ENCODE assay signal across 1 cellular context in genomic region chr1:9009438-9010366, GRCh38.
TF ChIP-seq lines count a peak whose summit lies in the region.

No MANE protein-coding gene starts in this region.

TF ChIP-seq in WTC11, 78 proteins besides CTCF, POLR2A, EP300 and RAD21 (continued from another document and continues in another):
- no peak for TF ChIP-seq PRDM15 (CRISPR knock-in tag; IDR thresholded peaks at IDR 0.05)
- no peak for TF ChIP-seq ATF1 (CRISPR knock-in tag; IDR thresholded peaks at IDR 0.05)
- TF ChIP-seq EMX1 (CRISPR knock-in tag; IDR thresholded peaks at IDR 0.05) = peak; percentile 97
- no peak for TF ChIP-seq RELA (CRISPR knock-in tag; IDR thresholded peaks at IDR 0.05; ENCODE audit: borderline replicate concordance)
- TF ChIP-seq PRRX2 (CRISPR knock-in tag; IDR thresholded peaks at IDR 0.05) = peak; percentile 98
- 0 out of 2 replicates have a peak, but pooled peaks have one; percentile 44 for TF ChIP-seq FOXP1 (CRISPR knock-in tag; IDR thresholded peaks at IDR 0.05; ENCODE audit: borderline replicate concordance)
- TF ChIP-seq ZNF423 (CRISPR knock-in tag; IDR thresholded peaks at IDR 0.05) = peak; percentile 55
- no peak for TF ChIP-seq ZSCAN18 (CRISPR knock-in tag; IDR thresholded peaks at IDR 0.05)
- TF ChIP-seq ZNF425 (CRISPR knock-in tag; conservative IDR thresholded peaks at IDR 0.05) = peak; percentile 84
- TF ChIP-seq NR3C1 (CRISPR knock-in tag; conservative IDR thresholded peaks at IDR 0.05; ENCODE audit: low read depth) = no peak
- TF ChIP-seq FOXP4 (CRISPR knock-in tag; IDR thresholded peaks at IDR 0.05) = no peak
- TF ChIP-seq ZNF671 (CRISPR knock-in tag; IDR thresholded peaks at IDR 0.05) = peak; percentile 96
- 0 out of 2 replicates have a peak, but pooled peaks have one; percentile 20 for TF ChIP-seq SMAD4 (CRISPR knock-in tag; IDR thresholded peaks at IDR 0.05)
- no peak for TF ChIP-seq E2F1 (CRISPR knock-in tag; IDR thresholded peaks at IDR 0.05)
- 0 out of 2 replicates have a peak, but pooled peaks have one; percentile 24 for TF ChIP-seq NR2C2 (CRISPR knock-in tag; IDR thresholded peaks at IDR 0.05)
- no peak for TF ChIP-seq JAZF1 (CRISPR knock-in tag; IDR thresholded peaks at IDR 0.05)
- no peak for TF ChIP-seq ZNF281 (CRISPR knock-in tag; IDR thresholded peaks at IDR 0.05)
- TF ChIP-seq ERG (CRISPR knock-in tag; IDR thresholded peaks at IDR 0.05) = peak; percentile 95
- no peak for TF ChIP-seq GRHL2 (CRISPR knock-in tag; IDR thresholded peaks at IDR 0.05; ENCODE audit: insufficient replicate concordance, severe bottlenecking)
- TF ChIP-seq ZNF416 (CRISPR knock-in tag; IDR thresholded peaks at IDR 0.05) = peak; percentile 95
- no peak for TF ChIP-seq ZBTB21 (CRISPR knock-in tag; IDR thresholded peaks at IDR 0.05; ENCODE audit: borderline replicate concordance)
- TF ChIP-seq NFATC4 (CRISPR knock-in tag; IDR thresholded peaks at IDR 0.05) = peak; percentile 96
- no peak for TF ChIP-seq PREB (CRISPR knock-in tag; IDR thresholded peaks at IDR 0.05; ENCODE audit: borderline replicate concordance)
- TF ChIP-seq CREM (CRISPR knock-in tag; IDR thresholded peaks at IDR 0.05) = 0 out of 2 replicates have a peak, but pooled peaks have one; percentile 30
- no peak for TF ChIP-seq TP53 (CRISPR knock-in tag; IDR thresholded peaks at IDR 0.05)
- no peak for TF ChIP-seq ARID4B (CRISPR knock-in tag; IDR thresholded peaks at IDR 0.05; ENCODE audit: borderline replicate concordance)
- TF ChIP-seq CBFB (CRISPR knock-in tag; IDR thresholded peaks at IDR 0.05; ENCODE audit: low read depth) = no peak
- no peak for TF ChIP-seq USF1 (CRISPR knock-in tag; IDR thresholded peaks at IDR 0.05)
- 0 out of 2 replicates have a peak, but pooled peaks have one; percentile 31 for TF ChIP-seq NFE2L1 (CRISPR knock-in tag; IDR thresholded peaks at IDR 0.05)
- TF ChIP-seq SMAD3 (CRISPR knock-in tag; IDR thresholded peaks at IDR 0.05; ENCODE audit: borderline replicate concordance) = peak; percentile 60; the same call in 1 of the 2 replicates
- TF ChIP-seq HMGA2 (CRISPR knock-in tag; IDR thresholded peaks at IDR 0.05) = no peak
- no peak for TF ChIP-seq ZNF396 (CRISPR knock-in tag; IDR thresholded peaks at IDR 0.05; ENCODE audit: borderline replicate concordance)
- peak; percentile 66; the same call in 1 of the 2 replicates for TF ChIP-seq CREB1 (CRISPR knock-in tag; IDR thresholded peaks at IDR 0.05)
